11 cellular contexts compared by ENCODE assay signal in the genomic region with DNA sequence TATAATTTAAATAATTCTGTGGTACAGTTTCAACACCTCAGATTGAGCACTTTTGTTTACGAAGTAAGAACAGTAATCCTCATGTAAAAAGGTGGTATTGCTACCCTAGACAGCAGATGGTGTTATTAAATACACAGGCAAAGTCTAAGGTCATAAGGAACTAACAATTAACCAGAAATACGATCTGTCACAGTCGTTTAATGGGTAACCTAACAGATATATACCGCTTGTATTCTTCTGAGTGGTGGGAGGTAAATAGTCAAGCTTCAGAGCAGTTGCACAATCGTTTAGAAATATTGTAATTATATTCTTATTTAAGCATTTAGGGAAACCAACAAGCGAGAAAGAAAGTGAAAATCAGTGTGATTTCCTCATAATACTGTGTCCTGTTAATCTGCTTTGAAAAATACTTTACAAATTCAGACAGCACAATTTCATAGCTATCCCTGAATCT. TPM values are rescaled to one million over a fixed set of nuclear protein-coding genes. Genes with fewer than 3 reads are reported as not detected.
DNase-seq lines count a peak whose midpoint lies in the region; ATAC-seq, FAIRE-seq and TF ChIP-seq lines count a peak whose summit lies in the region.
"Had no signal": no experiment of that assay in that cellular context is flagged by ENCODE, and none has a peak within 500 bp of the region (broad histone marks: within the 10 kb centered on the region; RNA-seq: fewer than 3 reads in every experiment).

No MANE protein-coding gene starts in this region.

- H2BK120ac ChIP-seq in H1 (replicated peaks; ENCODE audit: low read depth, low read length), result no peak overlapping the region

- H3K79me2 ChIP-seq in H1 (ENCODE audit: control insufficient read depth in 1 of 2, insufficient read depth in 2 of 2, low read length in 2 of 2), result no peaks in the 10 kb centered on the region

- no peak overlapping the region for H2BK5ac ChIP-seq in H1 (ENCODE audit: low read depth, low read length)

- peak; percentile 53 for DNase-seq in HT-29 (ENCODE audit: low spot score)
- peak; percentile 84 for DNase-seq in NCI-H510A treated with DMSO at 0.1 percent for 48 hours (lab: John Stamatoyannopoulos, UW)
- no peak for DNase-seq in H1 (ENCODE audit: low read depth in 1 of 2, low spot score in 2 of 2)
- peak; percentile 97 for DNase-seq in renal cortical epithelial cell (ENCODE audit: low read depth)
- no peak for DNase-seq in stimulated activated CD4-positive, alpha-beta T cell treated with anti-CD3 and anti-CD28 coated beads, Interleukin-2, amount 100 ng/mL, for 24 hours
- DNase-seq: dermis blood vessel endothelial cell, GOT3 had no signal

- no peaks in the 10 kb centered on the region for H3K23me2 ChIP-seq in H1 (ENCODE audit: low read depth, low read length)

- H3K9me3 ChIP-seq in H1 (ENCODE audit: insufficient read depth in 2 of 2, low read depth in 1 of 2, low read length in 1 of 2), result no peaks in the 10 kb centered on the region

- H3K36me3 ChIP-seq in H1 (ENCODE audit: control insufficient read depth in 2 of 4, insufficient read depth in 4 of 4, low read length in 3 of 4), result no peaks in the 10 kb centered on the region

- no peak overlapping the region for H4K91ac ChIP-seq in H1 (replicated peaks; ENCODE audit: insufficient read length, low read length)

- H4K20me1 ChIP-seq in H1 (replicated peaks in 1 of 2; ENCODE audit: control insufficient read depth in 1 of 2, insufficient read depth in 2 of 2, low read length in 2 of 2), result no peaks in the 10 kb centered on the region

- 87% methylated on average over 6 of the region's 6 CpGs; no CpG with 5 or more reads in 1 of the 2 experiments for WGBS in H1 (ENCODE audit: extremely low coverage in 1 of 2, insufficient coverage in 1 of 2, insufficient read length in 1 of 2, insufficient replicate concordance in 2 of 2, low coverage in 1 of 2, low lambda C conversion rate in 2 of 2, missing lambda C conversion rate in 1 of 2), 2 experiments

- H3K23ac ChIP-seq in H1 (ENCODE audit: insufficient read length), result no peak overlapping the region

- no peak overlapping the region for H3K14ac ChIP-seq in H1 (ENCODE audit: insufficient read length)

- no peak overlapping the region for H2BK20ac ChIP-seq in H1 (ENCODE audit: low read length)

- no peak overlapping the region for H4K8ac ChIP-seq in H1 (ENCODE audit: extremely low read depth, insufficient read depth, low read length)

- peaks cover 0 to 12% (median 5%) of the 10 kb centered on the region in 4 experiments; a peak in 3 of 7 replicates for H3K4me1 ChIP-seq in H1 (replicated peaks in 1 of 4; ENCODE audit: control insufficient read depth in 3 of 4, insufficient read depth in 4 of 4, low read length in 3 of 4)

- no peak for ATAC-seq in HG02840 (IDR thresholded peaks at IDR 0.05; ENCODE audit: low FRiP score, unreplicated experiment)
- no peak for ATAC-seq in GM18520 (IDR thresholded peaks at IDR 0.05; ENCODE audit: unreplicated experiment)
- no peak for ATAC-seq in GM18517 (IDR thresholded peaks at IDR 0.05; ENCODE audit: unreplicated experiment)

- no peak for TF ChIP-seq RAD21 in H1 (IDR thresholded peaks at IDR 0.05 in 1 of 2, conservative IDR thresholded peaks at IDR 0.05 in 1 of 2; ENCODE audit: low read depth in 2 of 2, low read length in 2 of 2)

- no peak overlapping the region for H3K9ac ChIP-seq in H1 (replicated peaks in 1 of 4; ENCODE audit: extremely low read depth in 1 of 4, low read depth in 3 of 4, low read length in 3 of 4)
- H3K9ac ChIP-seq: KMS-11 had no signal

- TF ChIP-seq EP300 in H1 (IDR thresholded peaks at IDR 0.05; ENCODE audit: borderline replicate concordance in 1 of 2, low read depth in 2 of 2, low read length in 2 of 2), result no peak

- TF ChIP-seq CTCF in H1 (IDR thresholded peaks at IDR 0.05; ENCODE audit: control extremely low read depth in 1 of 3, insufficient read depth in 1 of 3, low read depth in 1 of 3, low read length in 3 of 3), result no peak

- H3K56ac ChIP-seq in H1 (replicated peaks; ENCODE audit: insufficient read length, low read depth, low read length), result no peak overlapping the region

- H3K4ac ChIP-seq in H1 (replicated peaks; ENCODE audit: insufficient read length, low read depth, low read length), result no peak overlapping the region

- POLR2A ChIA-PET in H1 (lab: Charles Lee; ENCODE audit: partially characterized antibody), result interaction anchor here (1.0 to 1.2 kb wide), 3 partner anchors 8 to 10 kb away, joined by 3 to 4 read pairs (median 4); a partner anchor contains a TSS

- no peak overlapping the region; the same call in 1 of the 2 replicates for H2BK12ac ChIP-seq in H1 (ENCODE audit: low read depth, low read length)

- no peaks in the 10 kb centered on the region for H3K79me1 ChIP-seq in H1 (ENCODE audit: low read depth, low read length)

- CTCF ChIA-PET in H1 (lab: Charles Lee; ENCODE audit: partially characterized antibody), result interaction anchor here (0.6 to 1.4 kb wide), 5 partner anchors 27 to 472 kb away, joined by 3 read pairs; no protein-coding TSS in a partner anchor

- no peak overlapping the region for H3K4me2 ChIP-seq in H1 (ENCODE audit: insufficient read depth in 1 of 2, low read depth in 2 of 2, low read length in 2 of 2)
- H3K4me2 ChIP-seq: KMS-11 had no signal

- no peaks in the 10 kb centered on the region for H3K27me3 ChIP-seq in H1 (replicated peaks in 1 of 4; ENCODE audit: control insufficient read depth in 3 of 4, extremely low read depth in 1 of 4, insufficient read depth in 3 of 4, low read length in 3 of 4)

- no peak overlapping the region for H4K5ac ChIP-seq in H1 (ENCODE audit: insufficient read length, low read depth, low read length)

- no peak overlapping the region for H3K18ac ChIP-seq in H1 (ENCODE audit: extremely low read depth, low read length)

- H3K27ac ChIP-seq in H1 (ENCODE audit: low read depth, low read length), result no peak overlapping the region
- H3K27ac ChIP-seq: KMS-11 had no signal

- no peak for FAIRE-seq in H1 (lab: Jason Lieb, UNC)

- no peak overlapping the region for H2BK15ac ChIP-seq in H1 (ENCODE audit: low read length)

- H3K4me3 ChIP-seq in H1 (ENCODE audit: extremely low read depth in 1 of 4, insufficient read depth in 2 of 4, low read depth in 3 of 4, low read length in 4 of 4), result no peak overlapping the region

- no peak for TF ChIP-seq POLR2A in H1 (IDR thresholded peaks at IDR 0.05; ENCODE audit: control extremely low read depth in 1 of 2, low read depth in 2 of 2, low read length in 2 of 2)

- H2AK5ac ChIP-seq in H1 (ENCODE audit: low read depth, low read length), result no peak overlapping the region

- H2AFZ ChIP-seq in H1 (ENCODE audit: low read length), result no peak overlapping the region

TF ChIP-seq in H1, 55 proteins besides CTCF, POLR2A, EP300 and RAD21:
- TF ChIP-seq SRF (IDR thresholded peaks at IDR 0.05; ENCODE audit: low read depth, low read length) (no peak), CEBPB (IDR thresholded peaks at IDR 0.05; ENCODE audit: low read depth, low read length) (0 out of 2 replicates have a peak, but pooled peaks have one; percentile 2)

RNA-seq across cellular contexts. Expression of a gene that starts 9.8 kb away (rescaled TPM):
- 203 and 235 TPM in 2 replicates for total RNA-seq in HT-29 (2014; rRNA removed; shearing (Covaris generic))
- total RNA-seq in H1 (2021; fragmentation: NEBNext Ultra II Directional; extraction: Animal tissue kit (Norgen Biotek cat#: 25700)), result 67.5 and 68.9 TPM in 2 replicates
- polyA plus RNA-seq in H1 (2011; rRNA removed), result 24.9 and 36.0 TPM in 2 replicates
- 14.9 TPM for polyA plus RNA-seq in H1 (2011; cell fraction: cytosol; rRNA removed)
- polyA plus RNA-seq in H1 (2011; cell fraction: nucleus; rRNA removed), result 108 TPM
- polyA plus RNA-seq in H1 (2012, experiment 1 of 2), result 22.9 to 44.8 TPM (median 38.6 TPM) in 4 replicates
- polyA plus RNA-seq in H1 (2012, experiment 2 of 2), result 26.3 TPM
- polyA plus RNA-seq in H1 (2013, experiment 1 of 2), result 31.8 TPM
- 31.3 TPM for polyA plus RNA-seq in H1 (2013, experiment 2 of 2)
- 22.1 and 38.7 TPM in 2 replicates for polyA minus RNA-seq in H1 (2011; rRNA and poly(A)+ RNA removed)
- polyA minus RNA-seq in H1 (2011; cell fraction: cytosol; rRNA and poly(A)+ RNA removed), result 41.8 TPM
- polyA minus RNA-seq in H1 (2011; cell fraction: nucleus; rRNA and poly(A)+ RNA removed), result 37.3 TPM
- 53.0 and 79.6 TPM in 2 replicates for total RNA-seq in renal cortical epithelial cell

Comparison
In these comparisons a context has a peak if more than half of its experiments do, and no peak if none do; other contexts are left out.
1. DNase-seq: peak in HT-29 (single experiment), NCI-H510A treated with DMSO at 0.1 percent for 48 hours (single experiment) and renal cortical epithelial cell (single experiment); none in H1 (0 of 2) and stimulated activated CD4-positive, alpha-beta T cell treated with anti-CD3 and anti-CD28 coated beads, Interleukin-2, amount 100 ng/mL, for 24 hours (0 of 2).